11 cellular contexts compared by ENCODE assay signal in genomic region chr11:114168691-114169090, GRCh38.
DNase-seq lines count a peak whose midpoint lies in the region; TF ChIP-seq lines count a peak whose summit lies in the region.
"Had no signal": no experiment of that assay in that cellular context is flagged by ENCODE, and none has a peak within 500 bp of the region (broad histone marks: within the 10 kb centered on the region; RNA-seq: fewer than 3 reads in every experiment).

No MANE protein-coding gene starts in this region.

- H3K4me3 ChIP-seq in coronary artery = peak overlapping the region; percentile 40

- H3K27ac ChIP-seq in C4-2B (peak overlapping the region; percentile 96), KOPT-K1 (ENCODE audit: low read depth, low read length, poor library complexity, severe bottlenecking) (peak overlapping the region; percentile 6), coronary artery (peak overlapping the region; percentile 97 to 98)

- DNase-seq in coronary artery (ENCODE audit: low spot score) (no peak), posterior vena cava (ENCODE audit: low spot score) (peak; percentile 38), SHP77 (lab: John Stamatoyannopoulos, UW) (no peak), GM10266 (ENCODE audit: extremely low spot score) (no peak), foreskin melanocyte (no peak)
- no peak for DNase-seq in activated CD8-positive, alpha-beta memory T cell treated with anti-CD3 and anti-CD28 coated beads, Interleukin-2, amount 50 U/mL, for 48 hours
- DNase-seq: H9; NCI-H446; stimulated activated CD4-positive, alpha-beta T cell treated with anti-CD3 and anti-CD28 coated beads, Interleukin-15, amount 100 ng/mL, for 24 hours had no signal

- H3K36me3 ChIP-seq in KOPT-K1 (ENCODE audit: insufficient read depth, low read length) = no peaks in the 10 kb centered on the region

- TF ChIP-seq CTCF in C4-2B (conservative IDR thresholded peaks at IDR 0.05) (no peak), coronary artery (IDR thresholded peaks at IDR 0.05) (no peak), GM10266 (IDR thresholded peaks at IDR 0.05; ENCODE audit: control insufficient read depth, insufficient read depth, low read depth, missing control alignments) (no peak)

- no peaks in the 10 kb centered on the region for H3K9me3 ChIP-seq in KOPT-K1 (ENCODE audit: insufficient read depth, low read length, poor library complexity, severe bottlenecking)

- intact Hi-C loops in posterior vena cava (cut with DNase I) = no loop called here

Comparison
In these comparisons a context has a peak if more than half of its experiments do, and no peak if none do; other contexts are left out.
1. H3K27ac ChIP-seq: peak in every context shown above with its lines; median percentile 98 in coronary artery; 96 in C4-2B; 6 in KOPT-K1.